8 cellular contexts compared by ENCODE assay signal in the genomic region with DNA sequence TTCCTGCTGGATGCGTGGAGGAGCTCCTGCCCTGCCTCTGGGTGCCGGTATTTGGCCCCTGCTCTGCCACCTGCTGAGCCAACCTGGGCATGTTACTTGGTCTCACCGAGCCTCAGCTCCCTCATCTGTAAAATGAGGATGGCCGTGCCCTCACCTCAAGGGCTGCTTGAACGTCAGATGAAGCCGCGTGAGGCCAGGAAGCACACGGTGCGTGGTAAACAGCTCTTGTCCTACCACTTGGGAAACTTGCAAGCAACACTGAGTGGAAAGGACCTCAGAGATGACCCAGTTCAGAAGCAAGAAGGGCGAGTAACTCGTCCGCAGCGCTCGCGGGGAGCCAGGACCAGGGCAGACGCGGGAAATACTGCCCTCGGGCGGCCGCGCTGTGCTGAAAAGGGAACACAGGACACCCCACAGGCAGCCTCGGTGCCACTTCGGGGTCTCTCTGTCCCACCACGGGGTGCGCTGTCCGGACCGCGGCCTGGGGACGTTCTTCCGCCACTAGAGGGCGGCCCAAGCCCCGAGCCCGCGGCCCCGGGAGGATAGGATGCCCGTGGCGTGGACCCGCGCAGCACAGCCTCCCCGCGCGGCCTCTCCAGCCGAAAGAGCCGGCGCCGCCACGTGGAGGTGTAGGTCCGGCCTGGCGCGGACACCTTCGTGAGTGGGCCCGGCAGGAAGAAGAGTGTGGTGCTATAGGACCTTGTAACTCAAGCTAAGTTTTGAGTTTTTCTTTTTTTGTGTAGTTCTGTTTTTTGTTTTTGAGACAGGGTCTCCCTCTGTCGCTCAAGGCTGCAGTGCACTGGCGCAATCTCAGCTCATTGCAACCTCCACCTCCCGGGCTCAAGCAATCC.
DNase-seq lines count a peak whose midpoint lies in the region; ATAC-seq, FAIRE-seq and TF ChIP-seq lines count a peak whose summit lies in the region.

No MANE protein-coding gene starts in this region.

- peak; percentile 78 for ATAC-seq in GM19043 (IDR thresholded peaks at IDR 0.05; ENCODE audit: low read depth, unreplicated experiment)
- peak; percentile 70 for ATAC-seq in HG03196 (IDR thresholded peaks at IDR 0.05; ENCODE audit: unreplicated experiment)
- peak; percentile 83 for ATAC-seq in foreskin keratinocyte

- TF ChIP-seq POLR2A in testis (IDR thresholded peaks at IDR 0.05), result no peak

- FAIRE-seq in RCC 7860 (lab: Jason Lieb, UNC), result no peak

- H3K27me3 ChIP-seq in foreskin keratinocyte (peaks cover 25% of the 10 kb centered on the region), testis (no peaks in the 10 kb centered on the region)

- H3K4me3 ChIP-seq in AG10803 (ENCODE audit: low read length), result peak overlapping the region; percentile 39
- peak overlapping the region in 1 of 2 donors; percentile 32 for H3K4me3 ChIP-seq in testis

- H3K4me1 ChIP-seq in foreskin keratinocyte (no peaks in the 10 kb centered on the region), testis (peaks cover 6% of the 10 kb centered on the region)

- H3K27ac ChIP-seq in foreskin keratinocyte (no peak overlapping the region), testis (no peak overlapping the region)

- intact Hi-C loops in testis (cut with DNase I; ENCODE audit: low total_unique reads), result loop anchor here (10.0 kb wide), 1 partner anchor 142 kb away; no protein-coding TSS in a partner anchor

- TF ChIP-seq CTCF in AG10803 (conservative IDR thresholded peaks at IDR 0.05; ENCODE audit: low read length) (peak; percentile 71), foreskin keratinocyte (conservative IDR thresholded peaks at IDR 0.05) (peak; percentile 82), testis (IDR thresholded peaks at IDR 0.05) (peak; percentile 67 to 85 (median 71))

- peak; percentile 30 for DNase-seq in AG10803 (ENCODE audit: low read depth)
- peak; percentile 45 for DNase-seq in RCC 7860 (ENCODE audit: low spot score)
- peak; percentile 59 for DNase-seq in activated T-helper 9 cell treated with anti-CD3 and anti-CD28 coated beads, Interleukin-2, amount 50 U/mL, for 16 hours (ENCODE audit: low read depth)
- DNase-seq in foreskin keratinocyte, result peak in 1 of 2 donors; percentile 6
- DNase-seq in occipital lobe (lab: John Stamatoyannopoulos, UW), result peak; percentile 51
- peak; percentile 77 for DNase-seq in testis

- H3K9me3 ChIP-seq in testis, result no peaks in the 10 kb centered on the region

- 6 to 13% methylated on average over 22 to 45 of the region's 55 CpGs for WGBS in testis, 2 donors

- no peaks in the 10 kb centered on the region for H3K36me3 ChIP-seq in testis (ENCODE audit: low read depth, missing control alignments)
